In genomic region chr11:83713701-83714100, GRCh38 we compare ENCODE assay signal across 13 cellular contexts.
DNase-seq lines count a peak whose midpoint lies in the region; ATAC-seq and TF ChIP-seq lines count a peak whose summit lies in the region.
"Had no signal": no experiment of that assay in that cellular context is flagged by ENCODE, and none has a peak within 500 bp of the region (broad histone marks: within the 10 kb centered on the region; RNA-seq: fewer than 3 reads in every experiment).

No MANE protein-coding gene starts in this region.

- intact Hi-C loops in psoas muscle (cut with DNase I), result no loop called here

- H3K9me2 ChIP-seq in GM23338 (ENCODE audit: insufficient read depth), result no peaks in the 10 kb centered on the region; the same call in 1 of the 2 replicates

- no peak overlapping the region for H3K27ac Mint-ChIP-seq in GM23338
- H3K27ac Mint-ChIP-seq: activated T-helper 17 cell treated with anti-CD3 and anti-CD28 coated beads, Interleukin-2, amount 50 U/mL, for 72 hours; CD4-positive, CD25-positive, alpha-beta regulatory T cell; effector memory CD8-positive, alpha-beta T cell had no signal

- H3K4me2 ChIP-seq in fibroblast of lung (ENCODE audit: extremely low read depth, insufficient read depth, low read length) (no peak overlapping the region), GM23338 (no peak overlapping the region)

- H3K9me3 ChIP-seq in fibroblast of lung (ENCODE audit: control insufficient read depth, insufficient read depth, low read depth, low read length) (no peaks in the 10 kb centered on the region), psoas muscle (no peaks in the 10 kb centered on the region)

- H3K27ac ChIP-seq in fibroblast of lung (ENCODE audit: insufficient read depth, low read length) (no peak overlapping the region), psoas muscle (peak overlapping the region; percentile 50), GM23338 (ENCODE audit: low read depth) (no peak overlapping the region)

- ATAC-seq in GM19351 (IDR thresholded peaks at IDR 0.05; ENCODE audit: unreplicated experiment) (peak; percentile 41), psoas muscle (peak; percentile 75 to 95 (median 84)), GM18867 (IDR thresholded peaks at IDR 0.05; ENCODE audit: unreplicated experiment) (no peak), GM23338 (no peak), HG03520 (IDR thresholded peaks at IDR 0.05; ENCODE audit: unreplicated experiment) (no peak)
- ATAC-seq: activated T-helper 17 cell treated with anti-CD3 and anti-CD28 coated beads, Interleukin-2, amount 50 U/mL, for 72 hours; effector memory CD8-positive, alpha-beta T cell had no signal

- H2AFZ ChIP-seq in fibroblast of lung (ENCODE audit: low read length), result no peak overlapping the region
- no peak overlapping the region for H2AFZ ChIP-seq in GM23338

- H3F3A ChIP-seq in GM23338 (replicated peaks; ENCODE audit: low read depth), result no peaks in the 10 kb centered on the region

- H3K36me3 ChIP-seq in fibroblast of lung (ENCODE audit: control insufficient read depth, insufficient read depth, low read length) (no peaks in the 10 kb centered on the region), psoas muscle (ENCODE audit: insufficient read depth in 1 of 2, low read depth in 1 of 2) (no peaks in the 10 kb centered on the region), GM23338 (ENCODE audit: insufficient read depth) (no peaks in the 10 kb centered on the region)

- 22 to 27% (median 24%) methylated on average over 2 of the region's 2 CpGs for WGBS in psoas muscle, 3 donors

- no peak overlapping the region for H3K4me3 ChIP-seq in fibroblast of lung (replicated peaks in 1 of 4; ENCODE audit: control extremely low read depth in 1 of 4, insufficient read depth in 1 of 4, low read depth in 3 of 4, low read length in 4 of 4)
- no peak overlapping the region for H3K4me3 ChIP-seq in psoas muscle
- no peak overlapping the region for H3K4me3 ChIP-seq in GM23338

- no peak overlapping the region for H3K4me3 Mint-ChIP-seq in GM23338
- H3K4me3 Mint-ChIP-seq: activated T-helper 17 cell treated with anti-CD3 and anti-CD28 coated beads, Interleukin-2, amount 50 U/mL, for 72 hours; CD4-positive, CD25-positive, alpha-beta regulatory T cell; effector memory CD8-positive, alpha-beta T cell had no signal

- H3K9ac ChIP-seq in fibroblast of lung (ENCODE audit: insufficient read depth, low read length), result no peak overlapping the region

- H3K36me3 Mint-ChIP-seq in GM23338 (ENCODE audit: low read depth), result no peaks in the 10 kb centered on the region
- H3K36me3 Mint-ChIP-seq: CD4-positive, CD25-positive, alpha-beta regulatory T cell had no signal

- TF ChIP-seq CTCF in fibroblast of lung (conservative IDR thresholded peaks at IDR 0.05 in 1 of 2, IDR thresholded peaks at IDR 0.05 in 1 of 2; ENCODE audit: low read depth in 1 of 2, low read length in 2 of 2), result no peak
- TF ChIP-seq CTCF in psoas muscle (IDR thresholded peaks at IDR 0.05), result no peak
- TF ChIP-seq CTCF in GM23338 (conservative IDR thresholded peaks at IDR 0.05; ENCODE audit: low read depth in 2 of 2), result no peak

- H3K27me3 ChIP-seq in fibroblast of lung (ENCODE audit: control insufficient read depth, insufficient read depth, low read length) (no peaks in the 10 kb centered on the region), psoas muscle (ENCODE audit: insufficient read depth in 3 of 3, low read length in 2 of 3) (no peaks in the 10 kb centered on the region), GM23338 (ENCODE audit: insufficient read depth) (no peaks in the 10 kb centered on the region)

- H3K9me3 Mint-ChIP-seq in GM23338, result no peaks in the 10 kb centered on the region
- H3K9me3 Mint-ChIP-seq: activated T-helper 17 cell treated with anti-CD3 and anti-CD28 coated beads, Interleukin-2, amount 50 U/mL, for 72 hours; effector memory CD8-positive, alpha-beta T cell had no signal

- H4K20me1 ChIP-seq in fibroblast of lung (ENCODE audit: control insufficient read depth, extremely low read depth, insufficient read depth, low read length), result no peaks in the 10 kb centered on the region
- peaks cover 4% of the 10 kb centered on the region; the same call in 1 of the 2 replicates for H4K20me1 ChIP-seq in GM23338 (replicated peaks; ENCODE audit: insufficient read depth)

- H3K79me2 ChIP-seq in fibroblast of lung (ENCODE audit: control insufficient read depth, insufficient read depth, low read length), result no peaks in the 10 kb centered on the region
- H3K79me2 ChIP-seq in GM23338 (replicated peaks; ENCODE audit: insufficient read depth), result 0 out of 2 replicates have a peak, but pooled peaks cover 2% of the 10 kb centered on the region

- H3K4me1 ChIP-seq in fibroblast of lung (ENCODE audit: control insufficient read depth, extremely low read depth, insufficient read depth, low read length), result no peaks in the 10 kb centered on the region
- H3K4me1 ChIP-seq in psoas muscle, result no peaks in the 10 kb centered on the region
- peaks cover 10% of the 10 kb centered on the region; the same call in 1 of the 2 replicates for H3K4me1 ChIP-seq in GM23338 (ENCODE audit: insufficient read depth)

- no peaks in the 10 kb centered on the region for H3K27me3 Mint-ChIP-seq in GM23338 (ENCODE audit: insufficient read depth, low read depth, poor library complexity)
- H3K27me3 Mint-ChIP-seq: activated T-helper 17 cell treated with anti-CD3 and anti-CD28 coated beads, Interleukin-2, amount 50 U/mL, for 72 hours; CD4-positive, CD25-positive, alpha-beta regulatory T cell; effector memory CD8-positive, alpha-beta T cell had no signal

- DNase-seq in RPMI8226 (peak; percentile 50), fibroblast of lung (ENCODE audit: low read depth in 2 of 2) (peak; percentile 47 to 51), psoas muscle (peak; percentile 52 to 66), GM23338 (ENCODE audit: low spot score) (no peak)
- DNase-seq: activated CD4-positive, alpha-beta T cell treated with anti-CD3 and anti-CD28 coated beads, Interleukin-2, amount 50 U/mL, for 48 hours; aorta; CD4-positive, CD25-positive, alpha-beta regulatory T cell; effector memory CD8-positive, alpha-beta T cell; stimulated activated CD4-positive, alpha-beta T cell treated with anti-CD3 and anti-CD28 coated beads, Interleukin-1b, Interleukin-23, amount 100 ng/mL, for 48 hours had no signal

- peaks cover 10% of the 10 kb centered on the region; the same call in 2 of the 3 replicates for H3K4me1 Mint-ChIP-seq in GM23338
- H3K4me1 Mint-ChIP-seq: activated T-helper 17 cell treated with anti-CD3 and anti-CD28 coated beads, Interleukin-2, amount 50 U/mL, for 72 hours; CD4-positive, CD25-positive, alpha-beta regulatory T cell had no signal

TF ChIP-seq in GM23338, 12 proteins besides CTCF, POLR2A, EP300 and RAD21 (continues in another document):
- TF ChIP-seq ZNF331 (CRISPR knock-in tag; IDR thresholded peaks at IDR 0.05; ENCODE audit: low read depth), result no peak
- no peak for TF ChIP-seq EZH2phosphoT487 (IDR thresholded peaks at IDR 0.05; ENCODE audit: unreplicated experiment)
- no peak for TF ChIP-seq EZH2 (IDR thresholded peaks at IDR 0.05; ENCODE audit: low read depth, unreplicated experiment)
- no peak for TF ChIP-seq CREB1 (CRISPR knock-in tag; IDR thresholded peaks at IDR 0.05; ENCODE audit: low read depth)
- no peak for TF ChIP-seq REST (IDR thresholded peaks at IDR 0.05; ENCODE audit: unreplicated experiment)
- TF ChIP-seq POLR2AphosphoS5 (IDR thresholded peaks at IDR 0.05; ENCODE audit: low read depth), result no peak
- no peak for TF ChIP-seq ZNF114 (CRISPR knock-in tag; IDR thresholded peaks at IDR 0.05)
- TF ChIP-seq STAT1 (IDR thresholded peaks at IDR 0.05; ENCODE audit: unreplicated experiment), result no peak
- TF ChIP-seq NANOG (IDR thresholded peaks at IDR 0.05; ENCODE audit: borderline replicate concordance), result no peak

Comparison
In these comparisons a context has a peak if more than half of its experiments do, and no peak if none do; other contexts are left out.
1. ATAC-seq: peak in GM19351 (single experiment) and psoas muscle (4 of 4); none in GM18867 (single experiment), GM23338 (single experiment) and HG03520 (single experiment).